ENCODE assay signal across 37 cellular contexts in the genomic region with DNA sequence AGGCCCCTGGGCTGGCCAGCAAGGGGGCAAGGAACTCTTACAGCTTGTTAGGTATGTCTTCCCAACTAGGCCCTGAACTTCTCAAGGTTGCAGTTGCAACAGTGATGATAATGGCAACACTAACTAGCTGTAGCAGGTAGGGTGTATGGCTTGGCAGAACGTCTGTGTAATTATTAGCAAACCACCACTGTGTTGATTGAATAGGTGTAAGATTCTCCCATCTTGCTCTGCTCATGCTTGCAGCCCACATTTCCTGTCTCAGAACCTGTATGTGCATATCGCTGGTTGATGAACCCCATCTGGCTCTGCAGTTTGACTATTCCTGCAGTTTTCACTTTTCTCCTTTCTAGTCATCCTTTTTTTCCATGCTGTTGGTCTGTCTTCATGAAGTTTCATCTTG.
DNase-seq lines count a peak whose midpoint lies in the region; ATAC-seq, FAIRE-seq and TF ChIP-seq lines count a peak whose summit lies in the region.
"Had no signal": no experiment of that assay in that cellular context is flagged by ENCODE, and none has a peak within 500 bp of the region (broad histone marks: within the 10 kb centered on the region; RNA-seq: fewer than 3 reads in every experiment).

No MANE protein-coding gene starts in this region.

- no peaks in the 10 kb centered on the region for H4K20me1 ChIP-seq in PC-9 (ENCODE audit: insufficient read depth)

- FAIRE-seq in GM12892 (lab: Jason Lieb, UNC): no peak

- H3K9me3 ChIP-seq in breast epithelium: no peaks in the 10 kb centered on the region
- no peaks in the 10 kb centered on the region for H3K9me3 ChIP-seq in PC-9 (ENCODE audit: insufficient read depth, low read depth)
- H3K9me3 ChIP-seq: gastrocnemius medialis, lower lobe of right lung, right lobe of liver, thoracic aorta had no signal

- ATAC-seq in GM21737 (IDR thresholded peaks at IDR 0.05; ENCODE audit: unreplicated experiment) (peak; percentile 66), HG03342 (IDR thresholded peaks at IDR 0.05; ENCODE audit: unreplicated experiment) (peak; percentile 44)
- ATAC-seq: gastrocnemius medialis; lower lobe of right lung; naive thymus-derived CD8-positive, alpha-beta T cell; PC-3; right lobe of liver; stimulated activated naive CD8-positive, alpha-beta T cell treated with anti-CD3 and anti-CD28 coated beads, Interleukin-15, amount 100 ng/mL, for 72 hours; T-helper 17 cell had no signal

- H3K79me2 ChIP-seq in PC-9 (ENCODE audit: low read depth): no peaks in the 10 kb centered on the region
- H3K79me2 ChIP-seq: hepatocyte had no signal

- no peak overlapping the region for H3K4me2 ChIP-seq in PC-9
- H3K4me2 ChIP-seq: hepatocyte had no signal

- BruUV-seq in MCF 10A (replicated peaks; lab: Mats Ljungman, UMichigan) (no TSS peak), PC-9 (replicated peaks; lab: Mats Ljungman, UMichigan) (no TSS peak)

- CTCF ChIA-PET in MCF 10A (lab: Yijun Ruan, JAX) (interaction anchor here (1.0 kb wide), 1 partner anchor 334 kb away, joined by 3 read pairs; no protein-coding TSS in a partner anchor), PC-9 (lab: Charles Lee) (interaction anchor here (0.7 kb wide), 1 partner anchor 433 kb away, joined by 3 read pairs; no protein-coding TSS in a partner anchor)

- peak overlapping the region; percentile 76 for H3K27ac Mint-ChIP-seq in MCF 10A (ENCODE audit: low read depth, unreplicated experiment)
- H3K27ac Mint-ChIP-seq: activated CD4-positive, alpha-beta memory T cell treated with anti-CD3 and anti-CD28 coated beads, Interleukin-2, amount 10 ng/mL, durations not matched to agents 7 days and 5 days; activated naive CD4-positive, alpha-beta T cell treated with anti-CD3 and anti-CD28 coated beads, Interleukin-2, amount 50 U/mL, for 24 hours; H9; progenitor cell of endocrine pancreas; T-helper 17 cell had no signal

- no peak overlapping the region for H3K4me3 Mint-ChIP-seq in MCF 10A (ENCODE audit: unreplicated experiment)
- H3K4me3 Mint-ChIP-seq: activated CD4-positive, alpha-beta memory T cell treated with anti-CD3 and anti-CD28 coated beads, Interleukin-2, amount 10 ng/mL, durations not matched to agents 7 days and 5 days; activated naive CD4-positive, alpha-beta T cell treated with anti-CD3 and anti-CD28 coated beads, Interleukin-2, amount 50 U/mL, for 24 hours; H9; stimulated activated naive CD8-positive, alpha-beta T cell treated with anti-CD3 and anti-CD28 coated beads, Interleukin-15, amount 100 ng/mL, for 72 hours; T-helper 17 cell had no signal

- H3K9me2 ChIP-seq in PC-9 (ENCODE audit: insufficient read depth): no peaks in the 10 kb centered on the region

- H3K27ac ChIP-seq in breast epithelium (no peak overlapping the region), PC-9 (no peak overlapping the region)
- H3K27ac ChIP-seq: brain microvascular endothelial cell, C4-2B, dorsolateral prefrontal cortex, gastrocnemius medialis, hepatocyte, lower lobe of right lung, right lobe of liver, thoracic aorta had no signal

- TF ChIP-seq CTCF in MCF 10A (IDR thresholded peaks at IDR 0.05; ENCODE audit: unreplicated experiment): no peak
- TF ChIP-seq CTCF in breast epithelium (IDR thresholded peaks at IDR 0.05): no peak
- TF ChIP-seq CTCF in PC-9 (conservative IDR thresholded peaks at IDR 0.05): no peak

- H3K36me3 ChIP-seq in breast epithelium (no peaks in the 10 kb centered on the region), PC-9 (ENCODE audit: low read depth) (no peaks in the 10 kb centered on the region)
- H3K36me3 ChIP-seq: brain microvascular endothelial cell, gastrocnemius medialis, lower lobe of right lung, right lobe of liver, thoracic aorta had no signal

- no peaks in the 10 kb centered on the region for H3K27me3 Mint-ChIP-seq in MCF 10A (ENCODE audit: insufficient read depth, unreplicated experiment)
- H3K27me3 Mint-ChIP-seq: activated CD4-positive, alpha-beta memory T cell treated with anti-CD3 and anti-CD28 coated beads, Interleukin-2, amount 10 ng/mL, durations not matched to agents 7 days and 5 days; activated naive CD4-positive, alpha-beta T cell treated with anti-CD3 and anti-CD28 coated beads, Interleukin-2, amount 50 U/mL, for 24 hours; naive thymus-derived CD8-positive, alpha-beta T cell; progenitor cell of endocrine pancreas; stimulated activated naive CD8-positive, alpha-beta T cell treated with anti-CD3 and anti-CD28 coated beads, Interleukin-15, amount 100 ng/mL, for 72 hours; T-helper 17 cell had no signal

- intact Hi-C loops in MCF 10A (cut with micrococcal nuclease): no loop called here
- intact Hi-C loops in breast epithelium (cut with DNase I; ENCODE audit: low total_unique reads): no loop called here
- intact Hi-C loops in PC-9 (cut with micrococcal nuclease; ENCODE audit: unreplicated experiment): no loop called here

- no peak overlapping the region for H3K4me3 ChIP-seq in breast epithelium
- no peak overlapping the region for H3K4me3 ChIP-seq in PC-9
- H3K4me3 ChIP-seq: dorsolateral prefrontal cortex, gastrocnemius medialis, hepatocyte, lower lobe of right lung, right lobe of liver, thoracic aorta had no signal

- H3K9me3 Mint-ChIP-seq in MCF 10A (ENCODE audit: unreplicated experiment): peaks cover 8% of the 10 kb centered on the region
- H3K9me3 Mint-ChIP-seq: activated CD4-positive, alpha-beta memory T cell treated with anti-CD3 and anti-CD28 coated beads, Interleukin-2, amount 10 ng/mL, durations not matched to agents 7 days and 5 days; activated naive CD4-positive, alpha-beta T cell treated with anti-CD3 and anti-CD28 coated beads, Interleukin-2, amount 50 U/mL, for 24 hours; H9; naive thymus-derived CD8-positive, alpha-beta T cell; stimulated activated naive CD8-positive, alpha-beta T cell treated with anti-CD3 and anti-CD28 coated beads, Interleukin-15, amount 100 ng/mL, for 72 hours had no signal

- no peak overlapping the region for H2AFZ ChIP-seq in PC-9
- H2AFZ ChIP-seq: hepatocyte had no signal

- H3F3A ChIP-seq in PC-9 (ENCODE audit: insufficient read depth, low read depth): peaks cover 5% of the 10 kb centered on the region

- no peaks in the 10 kb centered on the region for H3K36me3 Mint-ChIP-seq in MCF 10A (ENCODE audit: insufficient read depth, unreplicated experiment)
- H3K36me3 Mint-ChIP-seq: activated naive CD4-positive, alpha-beta T cell treated with anti-CD3 and anti-CD28 coated beads, Interleukin-2, amount 50 U/mL, for 24 hours; naive thymus-derived CD8-positive, alpha-beta T cell had no signal

- POLR2A ChIA-PET in MCF 10A (lab: Yijun Ruan, JAX): no interaction called here
- POLR2A ChIA-PET in PC-9 (lab: Charles Lee; ENCODE audit: unreplicated experiment): no interaction called here

- H3K4me1 Mint-ChIP-seq in MCF 10A (ENCODE audit: insufficient read depth, unreplicated experiment): peaks cover 35% of the 10 kb centered on the region

- H3K27me3 ChIP-seq in breast epithelium (no peaks in the 10 kb centered on the region), PC-9 (ENCODE audit: insufficient read depth, low read depth) (no peaks in the 10 kb centered on the region)
- H3K27me3 ChIP-seq: brain microvascular endothelial cell, dorsolateral prefrontal cortex, gastrocnemius medialis, hepatocyte, right lobe of liver had no signal

- no peak for TF ChIP-seq POLR2A in breast epithelium (IDR thresholded peaks at IDR 0.05)
- TF ChIP-seq POLR2A in GM12892 (IDR thresholded peaks at IDR 0.05; ENCODE audit: low read depth, low read length): no peak

- H3K4me1 ChIP-seq in breast epithelium (peaks cover 7 to 15% of the 10 kb centered on the region in 2 donors), PC-9 (replicated peaks; ENCODE audit: insufficient read depth) (peaks cover 14% of the 10 kb centered on the region)
- H3K4me1 ChIP-seq: gastrocnemius medialis, right lobe of liver had no signal

- DNase-seq in MCF 10A (ENCODE audit: unreplicated experiment): no peak
- DNase-seq in breast epithelium (ENCODE audit: low spot score in 2 of 2): no peak
- DNase-seq in PC-9: no peak
- DNase-seq in GM12892 (ENCODE audit: insufficient read length): no peak
- DNase-seq in COLO668 (lab: John Stamatoyannopoulos, UW; ENCODE audit: unreplicated experiment): no peak
- DNase-seq in stimulated activated naive CD4-positive, alpha-beta T cell treated with Interleukin-2 at 50 U/mL for 16 hours (lab: John Stamatoyannopoulos, UW): no peak
- DNase-seq: 8988T; activated CD4-positive, alpha-beta memory T cell treated with anti-CD3 and anti-CD28 coated beads, Interleukin-2, amount 10 ng/mL, durations not matched to agents 7 days and 5 days; activated CD4-positive, CD25-positive, alpha-beta regulatory T cell treated with anti-CD3 and anti-CD28 coated beads, Interleukin-2, amount 50 U/mL, for 72 hours; activated CD8-positive, alpha-beta memory T cell treated with anti-CD3 and anti-CD28 coated beads, Interleukin-2, amount 50 U/mL, for 4 hours; amniotic stem cell; brain microvascular endothelial cell; Calu3; DND-41; dorsolateral prefrontal cortex; gastrocnemius medialis; GF-D8; H9; Kasumi-1; kidney glomerular epithelial cell; lower lobe of right lung; naive thymus-derived CD8-positive, alpha-beta T cell; NCI-H1436; NCI-H2081 treated with DMSO at 0.1 percent for 48 hours; NCI-H526 treated with DMSO at 0.1 percent for 48 hours; PC-3; right lobe of liver; stimulated activated CD8-positive, alpha-beta memory T cell treated with anti-CD3 and anti-CD28 coated beads, Interleukin-4, amount 100 ng/mL, for 48 hours; stimulated activated naive CD8-positive, alpha-beta T cell treated with anti-CD3 and anti-CD28 coated beads, Interleukin-15, amount 100 ng/mL, for 72 hours; T-helper 17 cell had no signal
